ENCODE assay signal across 8 cellular contexts in the genomic region with DNA sequence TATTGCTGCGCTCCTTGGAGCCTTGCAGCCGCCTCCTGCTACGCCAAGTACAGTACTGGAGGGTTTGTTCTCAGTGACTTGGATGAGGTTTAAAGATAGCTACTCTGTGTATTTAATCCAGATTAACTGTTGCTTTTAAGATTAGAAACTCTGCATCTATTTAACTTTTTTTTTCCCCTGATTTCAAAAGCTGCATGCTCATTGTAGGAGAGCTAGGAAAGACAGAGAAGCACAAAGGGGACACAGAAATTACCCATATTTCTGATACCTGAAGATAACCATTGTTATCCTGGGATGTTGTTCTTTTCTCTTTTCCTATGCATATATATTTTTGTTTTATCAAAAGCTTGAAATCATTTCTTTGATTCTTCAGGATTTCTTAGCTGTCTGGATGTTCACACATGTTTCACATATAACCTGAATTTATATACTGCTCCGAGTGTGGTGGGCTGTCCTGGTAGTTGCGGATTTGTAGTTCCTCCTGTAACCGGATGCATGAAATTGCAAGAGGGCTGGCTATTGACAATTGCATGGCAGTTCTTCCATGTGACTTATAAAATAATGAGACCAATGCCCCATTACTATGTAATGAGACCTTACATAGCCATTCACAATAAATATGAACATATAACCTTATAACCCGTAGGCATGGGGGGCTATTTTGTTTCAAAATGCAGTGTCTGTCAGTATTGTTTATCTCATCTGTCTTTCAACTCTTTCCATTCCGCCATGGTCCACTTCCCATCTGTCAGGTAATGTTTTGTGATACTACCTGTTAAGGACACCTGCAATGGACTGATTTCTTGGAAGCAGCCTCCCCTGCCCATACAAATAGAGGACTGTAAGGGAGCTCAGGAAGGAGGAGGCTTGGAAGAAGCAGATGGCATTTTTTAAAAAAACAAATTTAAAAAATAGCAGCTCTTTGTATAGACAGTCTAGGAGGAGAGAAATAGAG. TPM values are rescaled to one million over a fixed set of nuclear protein-coding genes. Genes with fewer than 3 reads are reported as not detected.
DNase-seq lines count a peak whose midpoint lies in the region; ATAC-seq and TF ChIP-seq lines count a peak whose summit lies in the region.

No MANE protein-coding gene starts in this region.

- no CpG with 5 or more reads among the region's 8 CpGs for WGBS in mesendoderm (ENCODE audit: extremely low coverage, insufficient coverage, low lambda C conversion rate)

- H3K4me2 ChIP-seq in mesendoderm (ENCODE audit: low read length) = peak overlapping the region; percentile 97

- H4K5ac ChIP-seq in mesendoderm (ENCODE audit: low read length) = no peak overlapping the region

- H3K4me1 ChIP-seq in mesendoderm (ENCODE audit: control insufficient read depth, low read depth, low read length) (no peaks in the 10 kb centered on the region), upper lobe of right lung (peaks cover 18% of the 10 kb centered on the region)

- H3K4me3 ChIP-seq in mesendoderm (ENCODE audit: low read length) = peak overlapping the region; percentile 84
- H3K4me3 ChIP-seq in upper lobe of right lung = peak overlapping the region; percentile 82

- peaks cover 4% of the 10 kb centered on the region for H3K79me1 ChIP-seq in mesendoderm (ENCODE audit: low read length)

- H3K27me3 ChIP-seq in mesendoderm (ENCODE audit: insufficient read depth, low read length, poor library complexity) (no peaks in the 10 kb centered on the region), upper lobe of right lung (no peaks in the 10 kb centered on the region)

- H3K9ac ChIP-seq in mesendoderm (ENCODE audit: low read length) = peak overlapping the region; percentile 92

- no peak overlapping the region for H2BK120ac ChIP-seq in mesendoderm (ENCODE audit: low read depth, low read length)

- no peaks in the 10 kb centered on the region for H3K9me3 ChIP-seq in upper lobe of right lung

- no peaks in the 10 kb centered on the region for H3K36me3 ChIP-seq in mesendoderm (ENCODE audit: control insufficient read depth, insufficient read depth, low read length)
- no peaks in the 10 kb centered on the region for H3K36me3 ChIP-seq in upper lobe of right lung

- ATAC-seq in upper lobe of right lung (no peak), HG03442 (IDR thresholded peaks at IDR 0.05; ENCODE audit: unreplicated experiment) (no peak)

- H3K4ac ChIP-seq in mesendoderm (ENCODE audit: low read depth, low read length) = no peak overlapping the region

- H3K79me2 ChIP-seq in mesendoderm (ENCODE audit: control insufficient read depth, insufficient read depth, low read length) = peaks cover 2% of the 10 kb centered on the region

- DNase-seq in GM10266 (ENCODE audit: extremely low spot score) (peak; percentile 13), NCI-H2171 (lab: John Stamatoyannopoulos, UW) (peak; percentile 18), cerebellar cortex (ENCODE audit: low spot score) (peak; percentile 72), mesendoderm (no peak), upper lobe of right lung (no peak), occipital lobe (lab: John Stamatoyannopoulos, UW) (no peak), globus pallidus (ENCODE audit: low spot score) (no peak)

- intact Hi-C loops in upper lobe of right lung (cut with DNase I) = no loop called here

- TF ChIP-seq CTCF in GM10266 (IDR thresholded peaks at IDR 0.05; ENCODE audit: control insufficient read depth, insufficient read depth, low read depth, missing control alignments) (no peak), upper lobe of right lung (IDR thresholded peaks at IDR 0.05) (no peak)

- no peak overlapping the region for H4K8ac ChIP-seq in mesendoderm (ENCODE audit: low read depth, low read length)

- no peak overlapping the region for H2BK5ac ChIP-seq in mesendoderm (ENCODE audit: low read length)

- no peak overlapping the region for H3K27ac ChIP-seq in mesendoderm (ENCODE audit: low read depth, low read length)
- H3K27ac ChIP-seq in upper lobe of right lung = no peak overlapping the region

- no peak overlapping the region for H3K18ac ChIP-seq in mesendoderm (ENCODE audit: low read length)

- H2AK5ac ChIP-seq in mesendoderm (ENCODE audit: low read length) = no peak overlapping the region

- peak overlapping the region; percentile 68 for H3K23ac ChIP-seq in mesendoderm (ENCODE audit: low read length)

- H3K56ac ChIP-seq in mesendoderm (ENCODE audit: low read length) = peak overlapping the region; percentile 93

- H2BK15ac ChIP-seq in mesendoderm (replicated peaks; ENCODE audit: low read depth) = no peak overlapping the region

RNA-seq across cellular contexts. Expression of a gene that starts 1.4 kb away (rescaled TPM):
- 15.2 TPM for polyA plus RNA-seq in mesendoderm (2013, experiment 1 of 2)
- 15.0 TPM for polyA plus RNA-seq in mesendoderm (2013, experiment 2 of 2)
- 12.8 TPM for total RNA-seq in upper lobe of right lung
- 22.9 TPM for total RNA-seq in occipital lobe

Comparison
In these comparisons a context has a peak if more than half of its experiments do, and no peak if none do; other contexts are left out.
1. DNase-seq: peak in GM10266 (single experiment), NCI-H2171 (single experiment) and cerebellar cortex (single experiment); none in mesendoderm (single experiment), upper lobe of right lung (single experiment), occipital lobe (single experiment) and globus pallidus (single experiment).